ENCODE assay signal across 19 cellular contexts in genomic region chr22:42726811-42727210, GRCh38. TPM values are rescaled to one million over a fixed set of nuclear protein-coding genes. Genes with fewer than 3 reads are reported as not detected.
DNase-seq lines count a peak whose midpoint lies in the region; ATAC-seq and TF ChIP-seq lines count a peak whose summit lies in the region.
"Had no signal": no experiment of that assay in that cellular context is flagged by ENCODE, and none has a peak within 500 bp of the region (broad histone marks: within the 10 kb centered on the region; RNA-seq: fewer than 3 reads in every experiment).

No MANE protein-coding gene starts in this region.

- H3K27me3 Mint-ChIP-seq in chondrocyte (ENCODE audit: low read depth): no peaks in the 10 kb centered on the region

- no peaks in the 10 kb centered on the region for H3K9me3 Mint-ChIP-seq in chondrocyte (ENCODE audit: low read depth)

- TF ChIP-seq CTCF in A673 (conservative IDR thresholded peaks at IDR 0.05; ENCODE audit: low read depth, low read length) (no peak), GM10266 (IDR thresholded peaks at IDR 0.05; ENCODE audit: control insufficient read depth, insufficient read depth, low read depth, missing control alignments) (no peak), chondrocyte (IDR thresholded peaks at IDR 0.05) (no peak), prostate gland (IDR thresholded peaks at IDR 0.05) (no peak), mucosa of descending colon (IDR thresholded peaks at IDR 0.05) (no peak)

- no peaks in the 10 kb centered on the region for H3K36me3 Mint-ChIP-seq in chondrocyte (ENCODE audit: low read depth)

- peak overlapping the region; percentile 40 for H3K27ac ChIP-seq in A673 (ENCODE audit: low read depth, low read length, poor library complexity, severe bottlenecking)
- H3K27ac ChIP-seq in prostate gland: peak overlapping the region; percentile 54 to 72
- H3K27ac ChIP-seq in effector memory CD4-positive, alpha-beta T cell (ENCODE audit: insufficient read depth, low read length, poor library complexity, severe bottlenecking): no peak overlapping the region
- H3K27ac ChIP-seq: HL-60 had no signal

- POLR2A ChIA-PET in A673 (lab: Charles Lee; ENCODE audit: low non-redundant PET): no interaction called here

- no peak overlapping the region for H3K4me3 Mint-ChIP-seq in chondrocyte (ENCODE audit: unreplicated experiment)

- H3K4me1 ChIP-seq in A673 (ENCODE audit: insufficient read depth, low read length, poor library complexity, severe bottlenecking) (peaks cover 4% of the 10 kb centered on the region), prostate gland (replicated peaks) (no peaks in the 10 kb centered on the region), mucosa of descending colon (ENCODE audit: low read depth) (no peaks in the 10 kb centered on the region)
- H3K4me1 ChIP-seq in effector memory CD4-positive, alpha-beta T cell (ENCODE audit: control insufficient read depth, insufficient read depth, low read length, poor library complexity, severe bottlenecking): no peaks in the 10 kb centered on the region

- CTCF ChIA-PET in A673 (lab: Charles Lee): no interaction called here

- no TSS peak for BruUV-seq in A673 (replicated peaks; lab: Mats Ljungman, UMichigan)

- WGBS in prostate gland: 59% methylated on average over 6 of the region's 6 CpGs

- H3K9me3 ChIP-seq in A673 (ENCODE audit: low read depth, low read length, poor library complexity, severe bottlenecking): no peaks in the 10 kb centered on the region
- H3K9me3 ChIP-seq in prostate gland: no peaks in the 10 kb centered on the region
- H3K9me3 ChIP-seq in effector memory CD4-positive, alpha-beta T cell (ENCODE audit: control insufficient read depth, low read length): no peaks in the 10 kb centered on the region
- no peaks in the 10 kb centered on the region for H3K9me3 ChIP-seq in mucosa of descending colon
- H3K9me3 ChIP-seq: SJSA1 had no signal

- DNase-seq in A673 (ENCODE audit: low spot score) (no peak), GM10266 (ENCODE audit: extremely low spot score) (peak; percentile 4), chondrocyte (ENCODE audit: low spot score) (no peak), prostate gland (ENCODE audit: low spot score) (no peak), ureter (ENCODE audit: low spot score) (no peak), NCI-H2081 (lab: John Stamatoyannopoulos, UW) (no peak), mucosa of descending colon (no peak)
- no peak for DNase-seq in effector memory CD4-positive, alpha-beta T cell
- DNase-seq: 8988T, C1 segment of cervical spinal cord, DMS 273 treated with DMSO at 0.1 percent for 48 hours, NCI-H1417 treated with DMSO at 0.1 percent for 48 hours, NCI-H2029, NCI-H2171 treated with DMSO at 0.1 percent for 48 hours, NCI-H748 treated with DMSO at 0.1 percent for 48 hours had no signal

- no peaks in the 10 kb centered on the region for H3K36me3 ChIP-seq in A673 (ENCODE audit: insufficient read depth, low read length, poor library complexity, severe bottlenecking)
- H3K36me3 ChIP-seq in prostate gland: no peaks in the 10 kb centered on the region
- no peaks in the 10 kb centered on the region for H3K36me3 ChIP-seq in effector memory CD4-positive, alpha-beta T cell (ENCODE audit: control insufficient read depth, insufficient read depth, low read length)
- H3K36me3 ChIP-seq in mucosa of descending colon (ENCODE audit: low read depth): no peaks in the 10 kb centered on the region
- H3K36me3 ChIP-seq: SJSA1 had no signal

- H3K27me3 ChIP-seq in A673 (replicated peaks; ENCODE audit: insufficient read depth, low read depth, low read length, poor library complexity) (no peaks in the 10 kb centered on the region), prostate gland (replicated peaks; ENCODE audit: insufficient read depth) (no peaks in the 10 kb centered on the region)
- H3K27me3 ChIP-seq in effector memory CD4-positive, alpha-beta T cell (replicated peaks; ENCODE audit: control insufficient read depth, insufficient read depth, low read length, poor library complexity, severe bottlenecking): peaks cover 3% of the 10 kb centered on the region
- H3K27me3 ChIP-seq: SJSA1 had no signal

- intact Hi-C loops in A673 (cut with micrococcal nuclease; ENCODE audit: unreplicated experiment): no loop called here
- intact Hi-C loops in prostate gland (cut with DNase I): no loop called here
- intact Hi-C loops in mucosa of descending colon (cut with DNase I, micrococcal nuclease): no loop called here

- H3K4me3 ChIP-seq in A673 (ENCODE audit: low read depth, low read length, poor library complexity, severe bottlenecking): no peak overlapping the region
- no peak overlapping the region for H3K4me3 ChIP-seq in prostate gland
- H3K4me3 ChIP-seq in effector memory CD4-positive, alpha-beta T cell (ENCODE audit: insufficient read depth, low read depth, low read length, poor library complexity, severe bottlenecking): no peak overlapping the region
- H3K4me3 ChIP-seq in mucosa of descending colon: no peak overlapping the region
- H3K4me3 ChIP-seq: K562, SJSA1 had no signal

- TF ChIP-seq POLR2A in prostate gland (IDR thresholded peaks at IDR 0.05): no peak

- peaks cover 31% of the 10 kb centered on the region for H3K4me1 Mint-ChIP-seq in chondrocyte (ENCODE audit: low read depth)

- H3K27ac Mint-ChIP-seq in chondrocyte (ENCODE audit: unreplicated experiment): peak overlapping the region; percentile 93

- ATAC-seq in mucosa of descending colon: no peak
- ATAC-seq: HCT116, K562 had no signal

RNA-seq across cellular contexts. Expression of gene A4GALT, which starts 6.1 kb away (rescaled TPM):
- 21.9 and 23.7 TPM in 2 replicates for total RNA-seq in A673 (2021)
- total RNA-seq in chondrocyte: 5.2 to 23.8 TPM (median 22.0 TPM) in 3 replicates
- 10 to 100 TPM; 34.7 to 40.0 TPM for total RNA-seq in prostate gland
- 57.9 TPM for total RNA-seq in ureter
- 10 to 100 TPM in 1 of 3 donors, 1 to 10 TPM in 2; 4.0 to 29.8 (median 9.3) TPM for total RNA-seq in mucosa of descending colon
